Comparison of ENCODE assay signal across 1 cellular context in the genomic region with DNA sequence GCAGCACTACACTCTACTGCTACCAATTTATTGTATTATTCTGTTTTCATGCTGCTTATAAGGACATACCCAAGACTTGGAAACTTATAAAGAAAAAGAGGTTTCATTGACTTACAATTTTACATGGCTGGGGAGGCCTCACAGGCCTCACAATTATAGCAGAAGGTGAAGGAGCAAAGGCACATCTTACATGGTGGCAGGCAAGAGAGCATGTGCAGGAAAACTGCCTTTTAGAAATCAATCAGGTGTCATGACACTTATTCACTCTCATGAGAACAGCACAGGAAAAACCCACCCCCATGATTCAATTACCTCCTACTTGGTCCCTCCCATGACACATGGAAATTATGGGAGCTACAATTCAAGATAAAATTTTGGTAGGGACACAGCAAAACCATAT.
TF ChIP-seq lines count a peak whose summit lies in the region.

No MANE protein-coding gene starts in this region.

TF ChIP-seq in K562, 482 proteins besides CTCF, POLR2A, EP300 and RAD21 (continued from another document):
- TF ChIP-seq, protein P1, sequence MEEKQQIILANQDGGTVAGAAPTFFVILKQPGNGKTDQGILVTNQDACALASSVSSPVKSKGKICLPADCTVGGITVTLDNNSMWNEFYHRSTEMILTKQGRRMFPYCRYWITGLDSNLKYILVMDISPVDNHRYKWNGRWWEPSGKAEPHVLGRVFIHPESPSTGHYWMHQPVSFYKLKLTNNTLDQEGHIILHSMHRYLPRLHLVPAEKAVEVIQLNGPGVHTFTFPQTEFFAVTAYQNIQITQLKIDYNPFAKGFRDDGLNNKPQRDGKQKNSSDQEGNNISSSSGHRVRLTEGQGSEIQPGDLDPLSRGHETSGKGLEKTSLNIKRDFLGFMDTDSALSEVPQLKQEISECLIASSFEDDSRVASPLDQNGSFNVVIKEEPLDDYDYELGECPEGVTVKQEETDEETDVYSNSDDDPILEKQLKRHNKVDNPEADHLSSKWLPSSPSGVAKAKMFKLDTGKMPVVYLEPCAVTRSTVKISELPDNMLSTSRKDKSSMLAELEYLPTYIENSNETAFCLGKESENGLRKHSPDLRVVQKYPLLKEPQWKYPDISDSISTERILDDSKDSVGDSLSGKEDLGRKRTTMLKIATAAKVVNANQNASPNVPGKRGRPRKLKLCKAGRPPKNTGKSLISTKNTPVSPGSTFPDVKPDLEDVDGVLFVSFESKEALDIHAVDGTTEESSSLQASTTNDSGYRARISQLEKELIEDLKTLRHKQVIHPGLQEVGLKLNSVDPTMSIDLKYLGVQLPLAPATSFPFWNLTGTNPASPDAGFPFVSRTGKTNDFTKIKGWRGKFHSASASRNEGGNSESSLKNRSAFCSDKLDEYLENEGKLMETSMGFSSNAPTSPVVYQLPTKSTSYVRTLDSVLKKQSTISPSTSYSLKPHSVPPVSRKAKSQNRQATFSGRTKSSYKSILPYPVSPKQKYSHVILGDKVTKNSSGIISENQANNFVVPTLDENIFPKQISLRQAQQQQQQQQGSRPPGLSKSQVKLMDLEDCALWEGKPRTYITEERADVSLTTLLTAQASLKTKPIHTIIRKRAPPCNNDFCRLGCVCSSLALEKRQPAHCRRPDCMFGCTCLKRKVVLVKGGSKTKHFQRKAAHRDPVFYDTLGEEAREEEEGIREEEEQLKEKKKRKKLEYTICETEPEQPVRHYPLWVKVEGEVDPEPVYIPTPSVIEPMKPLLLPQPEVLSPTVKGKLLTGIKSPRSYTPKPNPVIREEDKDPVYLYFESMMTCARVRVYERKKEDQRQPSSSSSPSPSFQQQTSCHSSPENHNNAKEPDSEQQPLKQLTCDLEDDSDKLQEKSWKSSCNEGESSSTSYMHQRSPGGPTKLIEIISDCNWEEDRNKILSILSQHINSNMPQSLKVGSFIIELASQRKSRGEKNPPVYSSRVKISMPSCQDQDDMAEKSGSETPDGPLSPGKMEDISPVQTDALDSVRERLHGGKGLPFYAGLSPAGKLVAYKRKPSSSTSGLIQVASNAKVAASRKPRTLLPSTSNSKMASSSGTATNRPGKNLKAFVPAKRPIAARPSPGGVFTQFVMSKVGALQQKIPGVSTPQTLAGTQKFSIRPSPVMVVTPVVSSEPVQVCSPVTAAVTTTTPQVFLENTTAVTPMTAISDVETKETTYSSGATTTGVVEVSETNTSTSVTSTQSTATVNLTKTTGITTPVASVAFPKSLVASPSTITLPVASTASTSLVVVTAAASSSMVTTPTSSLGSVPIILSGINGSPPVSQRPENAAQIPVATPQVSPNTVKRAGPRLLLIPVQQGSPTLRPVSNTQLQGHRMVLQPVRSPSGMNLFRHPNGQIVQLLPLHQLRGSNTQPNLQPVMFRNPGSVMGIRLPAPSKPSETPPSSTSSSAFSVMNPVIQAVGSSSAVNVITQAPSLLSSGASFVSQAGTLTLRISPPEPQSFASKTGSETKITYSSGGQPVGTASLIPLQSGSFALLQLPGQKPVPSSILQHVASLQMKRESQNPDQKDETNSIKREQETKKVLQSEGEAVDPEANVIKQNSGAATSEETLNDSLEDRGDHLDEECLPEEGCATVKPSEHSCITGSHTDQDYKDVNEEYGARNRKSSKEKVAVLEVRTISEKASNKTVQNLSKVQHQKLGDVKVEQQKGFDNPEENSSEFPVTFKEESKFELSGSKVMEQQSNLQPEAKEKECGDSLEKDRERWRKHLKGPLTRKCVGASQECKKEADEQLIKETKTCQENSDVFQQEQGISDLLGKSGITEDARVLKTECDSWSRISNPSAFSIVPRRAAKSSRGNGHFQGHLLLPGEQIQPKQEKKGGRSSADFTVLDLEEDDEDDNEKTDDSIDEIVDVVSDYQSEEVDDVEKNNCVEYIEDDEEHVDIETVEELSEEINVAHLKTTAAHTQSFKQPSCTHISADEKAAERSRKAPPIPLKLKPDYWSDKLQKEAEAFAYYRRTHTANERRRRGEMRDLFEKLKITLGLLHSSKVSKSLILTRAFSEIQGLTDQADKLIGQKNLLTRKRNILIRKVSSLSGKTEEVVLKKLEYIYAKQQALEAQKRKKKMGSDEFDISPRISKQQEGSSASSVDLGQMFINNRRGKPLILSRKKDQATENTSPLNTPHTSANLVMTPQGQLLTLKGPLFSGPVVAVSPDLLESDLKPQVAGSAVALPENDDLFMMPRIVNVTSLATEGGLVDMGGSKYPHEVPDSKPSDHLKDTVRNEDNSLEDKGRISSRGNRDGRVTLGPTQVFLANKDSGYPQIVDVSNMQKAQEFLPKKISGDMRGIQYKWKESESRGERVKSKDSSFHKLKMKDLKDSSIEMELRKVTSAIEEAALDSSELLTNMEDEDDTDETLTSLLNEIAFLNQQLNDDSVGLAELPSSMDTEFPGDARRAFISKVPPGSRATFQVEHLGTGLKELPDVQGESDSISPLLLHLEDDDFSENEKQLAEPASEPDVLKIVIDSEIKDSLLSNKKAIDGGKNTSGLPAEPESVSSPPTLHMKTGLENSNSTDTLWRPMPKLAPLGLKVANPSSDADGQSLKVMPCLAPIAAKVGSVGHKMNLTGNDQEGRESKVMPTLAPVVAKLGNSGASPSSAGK (IDR thresholded peaks at IDR 0.05) = peak; percentile 15; the same call in 1 of the 2 replicates
- TF ChIP-seq NR2C2 (CRISPR knock-in tag; IDR thresholded peaks at IDR 0.05) (no peak), NR2C2 (tag; IDR thresholded peaks at IDR 0.05) (no peak), DMBX1 (CRISPR knock-in tag; IDR thresholded peaks at IDR 0.05; ENCODE audit: borderline replicate concordance) (no peak), TCF7 (IDR thresholded peaks at IDR 0.05; ENCODE audit: borderline replicate concordance) (no peak), ZNF431 (CRISPR knock-in tag; IDR thresholded peaks at IDR 0.05) (peak; percentile 71; the same call in 1 of the 2 replicates), ZBTB7A (IDR thresholded peaks at IDR 0.05; ENCODE audit: borderline replicate concordance, control insufficient read depth, low read depth, low read length) (no peak), CREM (IDR thresholded peaks at IDR 0.05; ENCODE audit: low read depth) (no peak), CREBBP (IDR thresholded peaks at IDR 0.05; ENCODE audit: low read depth, low read length) (no peak), ZFP36 (IDR thresholded peaks at IDR 0.05; ENCODE audit: low read depth, low read length, partially characterized antibody) (peak; percentile 51), GATAD2A (IDR thresholded peaks at IDR 0.05) (no peak)
- TF ChIP-seq, protein P2, sequence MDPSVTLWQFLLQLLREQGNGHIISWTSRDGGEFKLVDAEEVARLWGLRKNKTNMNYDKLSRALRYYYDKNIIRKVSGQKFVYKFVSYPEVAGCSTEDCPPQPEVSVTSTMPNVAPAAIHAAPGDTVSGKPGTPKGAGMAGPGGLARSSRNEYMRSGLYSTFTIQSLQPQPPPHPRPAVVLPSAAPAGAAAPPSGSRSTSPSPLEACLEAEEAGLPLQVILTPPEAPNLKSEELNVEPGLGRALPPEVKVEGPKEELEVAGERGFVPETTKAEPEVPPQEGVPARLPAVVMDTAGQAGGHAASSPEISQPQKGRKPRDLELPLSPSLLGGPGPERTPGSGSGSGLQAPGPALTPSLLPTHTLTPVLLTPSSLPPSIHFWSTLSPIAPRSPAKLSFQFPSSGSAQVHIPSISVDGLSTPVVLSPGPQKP (CRISPR knock-in tag; IDR thresholded peaks at IDR 0.05) = no peak
- TF ChIP-seq, protein P3, sequence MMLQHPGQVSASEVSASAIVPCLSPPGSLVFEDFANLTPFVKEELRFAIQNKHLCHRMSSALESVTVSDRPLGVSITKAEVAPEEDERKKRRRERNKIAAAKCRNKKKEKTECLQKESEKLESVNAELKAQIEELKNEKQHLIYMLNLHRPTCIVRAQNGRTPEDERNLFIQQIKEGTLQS (IDR thresholded peaks at IDR 0.05) = no peak
- TF ChIP-seq, protein P3 (CRISPR knock-in tag; conservative IDR thresholded peaks at IDR 0.05) = no peak
TF ChIP-seq in K562: peak in this region for 5.
